In genomic region chr10:3511483-3511882, GRCh38 we compare ENCODE assay signal across 20 cellular contexts.
A peak's percentile ranks its signal among the peaks of the same experiment; 100 is the strongest.
DNase-seq lines count a peak whose midpoint lies in the region; ATAC-seq and TF ChIP-seq lines count a peak whose summit lies in the region.
"Had no signal": no experiment of that assay in that cellular context is flagged by ENCODE, and none has a peak within 500 bp of the region (broad histone marks: within the 10 kb centered on the region; RNA-seq: fewer than 3 reads in every experiment).

No MANE protein-coding gene starts in this region.

- no peak overlapping the region for H3K14ac ChIP-seq in neuronal stem cell (ENCODE audit: low read length)

- TF ChIP-seq CTCF in HEK293 (tag by site-specific recombination; IDR thresholded peaks at IDR 0.05) (no peak), colonic mucosa (IDR thresholded peaks at IDR 0.05) (no peak)

- H3K4me2 ChIP-seq in neuronal stem cell (ENCODE audit: insufficient read depth, low read length, poor library complexity, severe bottlenecking): no peak overlapping the region
- H3K4me2 ChIP-seq: KMS-11 had no signal

- no peak overlapping the region for H2BK12ac ChIP-seq in neuronal stem cell (ENCODE audit: low read length)

- ATAC-seq in activated T-helper 17 cell treated with anti-CD3 and anti-CD28 coated beads, Interleukin-2, amount 50 U/mL, for 72 hours (replicated peaks): no peak
- no peak for ATAC-seq in GM19455 (IDR thresholded peaks at IDR 0.05; ENCODE audit: unreplicated experiment)

- H3K4me1 Mint-ChIP-seq in activated T-helper 17 cell treated with anti-CD3 and anti-CD28 coated beads, Interleukin-2, amount 50 U/mL, for 72 hours: peaks cover 8% of the 10 kb centered on the region
- peaks cover 10% of the 10 kb centered on the region for H3K4me1 Mint-ChIP-seq in activated naive CD4-positive, alpha-beta T cell treated with anti-CD3 and anti-CD28 coated beads for 36 hours (ENCODE audit: low read depth)

- H3K4me3 ChIP-seq in HEK293 (ENCODE audit: low read depth, low read length) (no peak overlapping the region), neuronal stem cell (ENCODE audit: low read length in 2 of 2) (no peak overlapping the region), colonic mucosa (no peak overlapping the region)
- H3K4me3 ChIP-seq: HAP-1 had no signal

- no peak overlapping the region for H2BK15ac ChIP-seq in neuronal stem cell (ENCODE audit: low read length)

- H3K4ac ChIP-seq in neuronal stem cell (ENCODE audit: low read length): no peak overlapping the region

- CTCF ChIA-PET in HEK293 (lab: Yijun Ruan, JAX): interaction anchor here (0.6 to 0.7 kb wide), 2 partner anchors 41 to 120 kb away, joined by 3 read pairs; no protein-coding TSS in a partner anchor
- CTCF ChIA-PET in activated naive CD4-positive, alpha-beta T cell treated with anti-CD3 and anti-CD28 coated beads for 36 hours (lab: Charles Lee): interaction anchor here (0.8 kb wide), 1 partner anchor 35 kb away, joined by 3 read pairs; no protein-coding TSS in a partner anchor

- no peak overlapping the region for H2BK5ac ChIP-seq in neuronal stem cell (ENCODE audit: low read length)

- H3K18ac ChIP-seq in neuronal stem cell (ENCODE audit: low read length): no peak overlapping the region

- peak overlapping the region; percentile 31 for H3K27ac Mint-ChIP-seq in activated T-helper 17 cell treated with anti-CD3 and anti-CD28 coated beads, Interleukin-2, amount 50 U/mL, for 72 hours
- H3K27ac Mint-ChIP-seq in activated naive CD4-positive, alpha-beta T cell treated with anti-CD3 and anti-CD28 coated beads for 36 hours: no peak overlapping the region
- H3K27ac Mint-ChIP-seq: CD4-positive, CD25-positive, alpha-beta regulatory T cell; HFFc6 had no signal

- H4K8ac ChIP-seq in neuronal stem cell (ENCODE audit: low read depth, low read length): no peak overlapping the region

- H4K91ac ChIP-seq in neuronal stem cell (ENCODE audit: low read depth, low read length, poor library complexity): no peak overlapping the region

- H3K36me3 Mint-ChIP-seq in activated T-helper 17 cell treated with anti-CD3 and anti-CD28 coated beads, Interleukin-2, amount 50 U/mL, for 72 hours (ENCODE audit: low read depth): no peaks in the 10 kb centered on the region
- no peaks in the 10 kb centered on the region for H3K36me3 Mint-ChIP-seq in activated naive CD4-positive, alpha-beta T cell treated with anti-CD3 and anti-CD28 coated beads for 36 hours (ENCODE audit: low read depth)
- H3K36me3 Mint-ChIP-seq: CD4-positive, CD25-positive, alpha-beta regulatory T cell had no signal

- H3K36me3 ChIP-seq in HEK293 (ENCODE audit: control insufficient read depth in 2 of 2, insufficient read depth in 1 of 2, low read length in 2 of 2) (no peaks in the 10 kb centered on the region), neuronal stem cell (replicated peaks in 1 of 2; ENCODE audit: control insufficient read depth in 2 of 2, insufficient read depth in 2 of 2, low read length in 2 of 2) (no peaks in the 10 kb centered on the region), colonic mucosa (no peaks in the 10 kb centered on the region)
- H3K36me3 ChIP-seq: BE2C, HAP-1 had no signal

- DNase-seq in neuronal stem cell (ENCODE audit: low spot score) (no peak), colonic mucosa (no peak)
- no peak for DNase-seq in activated naive CD4-positive, alpha-beta T cell treated with anti-CD3 and anti-CD28 coated beads for 36 hours
- DNase-seq: ACHN; BE2C; C1 segment of cervical spinal cord; CD4-positive, CD25-positive, alpha-beta regulatory T cell; CD8-positive, alpha-beta memory T cell; COR-L47; DMS 273 treated with DMSO at 0.1 percent for 48 hours; DMS53; DND-41; EL; HFFc6; IMR-90 had no signal

- WGBS in neuronal stem cell (ENCODE audit: extremely low coverage in 2 of 2, insufficient read length in 2 of 2, insufficient replicate concordance in 1 of 2), 2 donors: no CpG with 5 or more reads among the region's 5 CpGs

- H3K27ac ChIP-seq in HEK293 (ENCODE audit: extremely low read depth, low read depth, low read length) (no peak overlapping the region), neuronal stem cell (replicated peaks; ENCODE audit: low read length) (no peak overlapping the region), colonic mucosa (no peak overlapping the region)
- H3K27ac ChIP-seq: KMS-11 had no signal

- H2AFZ ChIP-seq in neuronal stem cell (ENCODE audit: low read length): no peak overlapping the region

- H3K4me1 ChIP-seq in HEK293 (ENCODE audit: control insufficient read depth, insufficient read depth, low read length) (no peaks in the 10 kb centered on the region), neuronal stem cell (ENCODE audit: control insufficient read depth in 2 of 2, insufficient read depth in 1 of 2, low read depth in 1 of 2, low read length in 2 of 2) (peaks cover 4 to 7% of the 10 kb centered on the region in 2 donors), colonic mucosa (no peaks in the 10 kb centered on the region)
- H3K4me1 ChIP-seq: BE2C, HAP-1 had no signal

- intact Hi-C loops in activated naive CD4-positive, alpha-beta T cell treated with anti-CD3 and anti-CD28 coated beads for 36 hours (cut with micrococcal nuclease): no loop called here
- intact Hi-C loops in colonic mucosa (cut with DNase I): no loop called here

- POLR2A ChIA-PET in HEK293 (lab: Yijun Ruan, JAX): no interaction called here

- H3K79me1 ChIP-seq in neuronal stem cell (ENCODE audit: low read depth, low read length): no peaks in the 10 kb centered on the region

- H3K9me3 ChIP-seq in HEK293 (ENCODE audit: control insufficient read depth, insufficient read depth, low read depth, low read length): no peaks in the 10 kb centered on the region
- peaks cover 5 to 6% of the 10 kb centered on the region in 2 donors for H3K9me3 ChIP-seq in neuronal stem cell (replicated peaks in 1 of 2; ENCODE audit: control insufficient read depth in 2 of 2, insufficient read depth in 1 of 2, low read depth in 1 of 2, low read length in 2 of 2)
- no peaks in the 10 kb centered on the region for H3K9me3 ChIP-seq in colonic mucosa
- H3K9me3 ChIP-seq: BE2C, HAP-1 had no signal

- no peak overlapping the region for H3K4me3 Mint-ChIP-seq in activated T-helper 17 cell treated with anti-CD3 and anti-CD28 coated beads, Interleukin-2, amount 50 U/mL, for 72 hours
- no peak overlapping the region for H3K4me3 Mint-ChIP-seq in activated naive CD4-positive, alpha-beta T cell treated with anti-CD3 and anti-CD28 coated beads for 36 hours
- H3K4me3 Mint-ChIP-seq: CD4-positive, CD25-positive, alpha-beta regulatory T cell; CD8-positive, alpha-beta memory T cell; HFFc6 had no signal

- peak overlapping the region; percentile 34 for H3K9ac ChIP-seq in neuronal stem cell (ENCODE audit: low read depth, low read length, poor library complexity)
- H3K9ac ChIP-seq in colonic mucosa (ENCODE audit: low read depth in 2 of 2, low read length in 2 of 2): no peak overlapping the region
- H3K9ac ChIP-seq: KMS-11 had no signal

- no peaks in the 10 kb centered on the region for H3K27me3 ChIP-seq in neuronal stem cell (ENCODE audit: control insufficient read depth in 3 of 3, insufficient read depth in 3 of 3, low read depth in 1 of 3, low read length in 3 of 3)
- no peaks in the 10 kb centered on the region for H3K27me3 ChIP-seq in colonic mucosa
- H3K27me3 ChIP-seq: BE2C had no signal

- no peaks in the 10 kb centered on the region for H3K9me3 Mint-ChIP-seq in activated T-helper 17 cell treated with anti-CD3 and anti-CD28 coated beads, Interleukin-2, amount 50 U/mL, for 72 hours
- H3K9me3 Mint-ChIP-seq in activated naive CD4-positive, alpha-beta T cell treated with anti-CD3 and anti-CD28 coated beads for 36 hours: peaks cover 2% of the 10 kb centered on the region
- H3K9me3 Mint-ChIP-seq: CD8-positive, alpha-beta memory T cell had no signal

- H2AK5ac ChIP-seq in neuronal stem cell (ENCODE audit: low read depth, low read length): no peak overlapping the region

- H3K23ac ChIP-seq in neuronal stem cell (ENCODE audit: low read depth, low read length, poor library complexity): no peak overlapping the region

- no peak overlapping the region for H2BK120ac ChIP-seq in neuronal stem cell (ENCODE audit: low read depth, low read length)

- H3K27me3 Mint-ChIP-seq in activated T-helper 17 cell treated with anti-CD3 and anti-CD28 coated beads, Interleukin-2, amount 50 U/mL, for 72 hours: peaks cover under 1% of the 10 kb centered on the region
- H3K27me3 Mint-ChIP-seq in activated naive CD4-positive, alpha-beta T cell treated with anti-CD3 and anti-CD28 coated beads for 36 hours (ENCODE audit: low read depth): no peaks in the 10 kb centered on the region

TF ChIP-seq in HEK293, 187 proteins besides CTCF, POLR2A, EP300 and RAD21 (continues in another document):
- TF ChIP-seq KLF8 (tag by site-specific recombination; IDR thresholded peaks at IDR 0.05): no peak
- TF ChIP-seq REST (tag by site-specific recombination; IDR thresholded peaks at IDR 0.05): peak; percentile 84
- no peak for TF ChIP-seq SETDB1 (IDR thresholded peaks at IDR 0.05; ENCODE audit: insufficient read length, low read length)
